In genomic region chr1:52080014-52080415, GRCh38 we compare ENCODE assay signal across 18 cellular contexts. TPM values are rescaled to one million over a fixed set of nuclear protein-coding genes. Genes with fewer than 3 reads are reported as not detected.
DNase-seq lines count a peak whose midpoint lies in the region; ATAC-seq and TF ChIP-seq lines count a peak whose summit lies in the region.
"Had no signal": no experiment of that assay in that cellular context is flagged by ENCODE, and none has a peak within 500 bp of the region (broad histone marks: within the 10 kb centered on the region; RNA-seq: fewer than 3 reads in every experiment).

No MANE protein-coding gene starts in this region.

- 57% methylated on average over 3 of the region's 3 CpGs for WGBS in hepatocyte (ENCODE audit: low lambda C conversion rate, missing lambda C conversion rate)

- H3K4me1 Mint-ChIP-seq in Caco-2 (ENCODE audit: low read depth, unreplicated experiment) (no peaks in the 10 kb centered on the region), nephron progenitor cell (no peaks in the 10 kb centered on the region)

- H3K9me3 Mint-ChIP-seq in Caco-2 (ENCODE audit: unreplicated experiment) (no peaks in the 10 kb centered on the region), nephron progenitor cell (no peaks in the 10 kb centered on the region)
- H3K9me3 Mint-ChIP-seq: CD8-positive, alpha-beta T cell; HFFc6 had no signal

- H3K9me3 ChIP-seq in Caco-2, result no peaks in the 10 kb centered on the region
- H3K9me3 ChIP-seq in HUES6 (ENCODE audit: control insufficient read depth, insufficient read depth, low read depth, low read length), result no peaks in the 10 kb centered on the region
- no peaks in the 10 kb centered on the region for H3K9me3 ChIP-seq in hepatocyte (ENCODE audit: low read depth)
- H3K9me3 ChIP-seq: BLaER1 treated with 17β-estradiol and CSF1 and Interleukin-3, amounts not matched to agents 10 nM and 100 nM had no signal

- intact Hi-C loops in Caco-2 (cut with micrococcal nuclease; ENCODE audit: unreplicated experiment), result no loop called here

- no peaks in the 10 kb centered on the region for H3K27me3 ChIP-seq in Caco-2 (replicated peaks; ENCODE audit: control insufficient read depth, insufficient read depth, low read length)
- no peaks in the 10 kb centered on the region for H3K27me3 ChIP-seq in HUES6 (ENCODE audit: control insufficient read depth, insufficient read depth, low read length)
- no peaks in the 10 kb centered on the region for H3K27me3 ChIP-seq in hepatocyte
- H3K27me3 ChIP-seq: BLaER1 treated with 17β-estradiol and CSF1 and Interleukin-3, amounts not matched to agents 10 nM and 100 nM had no signal

- no peak overlapping the region for H2AFZ ChIP-seq in hepatocyte

- H3K36me3 Mint-ChIP-seq in Caco-2 (ENCODE audit: insufficient read depth, unreplicated experiment) (peaks cover 44% of the 10 kb centered on the region), nephron progenitor cell (ENCODE audit: low read depth) (peaks cover 48% of the 10 kb centered on the region)

- no peak overlapping the region for H3K4me3 ChIP-seq in Caco-2 (ENCODE audit: low read depth, low read length)
- no peak overlapping the region for H3K4me3 ChIP-seq in HUES6 (ENCODE audit: low read depth, low read length)
- H3K4me3 ChIP-seq in hepatocyte, result no peak overlapping the region
- H3K4me3 ChIP-seq: BLaER1 treated with 17β-estradiol and CSF1 and Interleukin-3, amounts not matched to agents 10 nM and 100 nM had no signal

- H3K4me1 ChIP-seq in Caco-2 (peaks cover 4% of the 10 kb centered on the region; the same call in 1 of the 2 replicates), HUES6 (ENCODE audit: control insufficient read depth, insufficient read depth, low read length) (no peaks in the 10 kb centered on the region), hepatocyte (ENCODE audit: insufficient read depth) (no peaks in the 10 kb centered on the region)

- CTCF ChIA-PET in Caco-2 (lab: Charles Lee) (no interaction called here), RWPE1 (lab: Yijun Ruan, JAX) (no interaction called here)

- H3K36me3 ChIP-seq in Caco-2 (ENCODE audit: control insufficient read depth, insufficient read depth, low read length) (no peaks in the 10 kb centered on the region), HUES6 (ENCODE audit: control insufficient read depth, insufficient read depth, low read length) (peaks cover 29% of the 10 kb centered on the region), hepatocyte (replicated peaks; ENCODE audit: insufficient read depth, low read depth) (no peaks in the 10 kb centered on the region)

- H3K9ac ChIP-seq in HUES6 (ENCODE audit: low read length), result no peak overlapping the region
- H3K9ac ChIP-seq: BLaER1 treated with 17β-estradiol and CSF1 and Interleukin-3, amounts not matched to agents 10 nM and 100 nM; KMS-11 had no signal

- no peaks in the 10 kb centered on the region for H3K9me2 ChIP-seq in hepatocyte (replicated peaks; ENCODE audit: insufficient read depth)

- peak in 1 of 2 experiments; percentile 23 for DNase-seq in Caco-2
- DNase-seq in hepatocyte (ENCODE audit: low spot score), result peak; percentile 21
- no peak for DNase-seq in nephron progenitor cell
- no peak for DNase-seq in NCI-H446 (lab: John Stamatoyannopoulos, UW)
- DNase-seq in RWPE1 (ENCODE audit: low spot score), result no peak
- DNase-seq: CD8-positive, alpha-beta T cell; DMS79; HFFc6; NCI-H1417 treated with DMSO at 0.1 percent for 48 hours; NCI-H1930; NCI-H226; NCI-H526; PC-3 had no signal

- H3K4me3 Mint-ChIP-seq in Caco-2 (ENCODE audit: unreplicated experiment) (no peak overlapping the region), nephron progenitor cell (no peak overlapping the region)
- H3K4me3 Mint-ChIP-seq: CD8-positive, alpha-beta T cell; HFFc6 had no signal

- peak overlapping the region; percentile 49 for H3K4me2 ChIP-seq in hepatocyte
- H3K4me2 ChIP-seq: BLaER1 treated with 17β-estradiol and CSF1 and Interleukin-3, amounts not matched to agents 10 nM and 100 nM; KMS-11 had no signal

- H3K27ac ChIP-seq in HUES6 (ENCODE audit: low read depth, low read length) (0 out of 2 replicates have a peak overlapping the region, but pooled peaks have one; percentile 33), hepatocyte (no peak overlapping the region), RWPE1 (no peak overlapping the region)
- H3K27ac ChIP-seq: BLaER1 treated with 17β-estradiol and CSF1 and Interleukin-3, amounts not matched to agents 10 nM and 100 nM; KMS-11 had no signal

- TF ChIP-seq CTCF in Caco-2 (IDR thresholded peaks at IDR 0.05; ENCODE audit: insufficient read depth in 1 of 2, low read depth in 1 of 2, low read length in 1 of 2, severe bottlenecking in 1 of 2, unreplicated experiment in 1 of 2) (no peak), hepatocyte (IDR thresholded peaks at IDR 0.05; ENCODE audit: poor library complexity) (no peak), nephron progenitor cell (IDR thresholded peaks at IDR 0.05) (no peak), RWPE1 (conservative IDR thresholded peaks at IDR 0.05; ENCODE audit: low read depth) (no peak)

- H3K27ac Mint-ChIP-seq in Caco-2 (ENCODE audit: unreplicated experiment), result peak overlapping the region; percentile 54
- H3K27ac Mint-ChIP-seq in nephron progenitor cell, result peak overlapping the region; percentile 75
- H3K27ac Mint-ChIP-seq: CD8-positive, alpha-beta T cell; HFFc6 had no signal

- ATAC-seq in GM21786 (IDR thresholded peaks at IDR 0.05; ENCODE audit: unreplicated experiment) (no peak), HG03520 (IDR thresholded peaks at IDR 0.05; ENCODE audit: unreplicated experiment) (no peak)
- ATAC-seq: CD8-positive, alpha-beta T cell; PC-3 had no signal

- POLR2A ChIA-PET in Caco-2 (lab: Charles Lee), result interaction anchor here (0.7 kb wide), 1 partner anchor 30 kb away, joined by 7 read pairs; no protein-coding TSS in a partner anchor
- POLR2A ChIA-PET in RWPE1 (lab: Yijun Ruan, JAX; ENCODE audit: low non-redundant PET), result no interaction called here

- no TSS peak for BruUV-seq in Caco-2 (replicated peaks; lab: Mats Ljungman, UMichigan)

- H3K27me3 Mint-ChIP-seq in Caco-2 (ENCODE audit: insufficient read depth, unreplicated experiment) (no peaks in the 10 kb centered on the region), nephron progenitor cell (ENCODE audit: low read depth, poor library complexity) (no peaks in the 10 kb centered on the region)

- no peaks in the 10 kb centered on the region for H4K20me1 ChIP-seq in hepatocyte (ENCODE audit: insufficient read depth, poor library complexity, severe bottlenecking)

- peaks cover 57% of the 10 kb centered on the region for H3K79me2 ChIP-seq in hepatocyte

RNA-seq across cellular contexts. Expression of gene BTF3L4, which starts 23.9 kb away (rescaled TPM):
- total RNA-seq in Caco-2 (2022) (55.3 and 73.7 TPM in 2 replicates), hepatocyte (73.9 and 80.2 TPM in 2 replicates)
- 58.6 and 67.5 TPM in 2 replicates for polyA plus RNA-seq in hepatocyte

RNA-seq across cellular contexts. Expression of gene TXNDC12, which starts 25.0 kb away (rescaled TPM):
- total RNA-seq in Caco-2 (2022) (54.3 and 61.1 TPM in 2 replicates), hepatocyte (81.0 and 89.5 TPM in 2 replicates)
- 86.2 and 91.1 TPM in 2 replicates for polyA plus RNA-seq in hepatocyte

RNA-seq across cellular contexts. Expression of gene KTI12, which starts 46.4 kb away (rescaled TPM):
- 10.1 and 11.8 TPM in 2 replicates for total RNA-seq in Caco-2 (2022)
- 9.6 and 14.8 TPM in 2 replicates for total RNA-seq in hepatocyte
- 10.4 and 11.4 TPM in 2 replicates for polyA plus RNA-seq in hepatocyte
